11 cellular contexts compared by ENCODE assay signal in the genomic region with DNA sequence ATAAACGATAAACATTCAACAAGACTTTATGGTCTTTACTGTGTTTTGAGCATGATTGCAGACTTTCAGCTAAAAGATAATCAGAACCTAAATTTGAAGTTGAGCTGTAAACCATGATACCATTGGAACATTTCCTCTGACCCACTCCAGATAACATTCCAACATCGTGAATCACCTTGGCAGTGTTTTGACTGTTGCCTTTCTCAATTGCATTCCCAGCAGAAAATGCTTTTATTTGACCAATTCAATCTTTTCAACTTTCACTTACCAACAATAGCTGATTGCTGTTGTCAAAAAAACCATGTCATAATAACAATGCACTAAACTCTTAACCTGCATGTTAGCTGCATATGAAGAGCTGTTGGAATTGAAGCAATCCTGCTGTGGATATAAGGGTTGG.
DNase-seq lines count a peak whose midpoint lies in the region; ATAC-seq, FAIRE-seq and TF ChIP-seq lines count a peak whose summit lies in the region.
"Had no signal": no experiment of that assay in that cellular context is flagged by ENCODE, and none has a peak within 500 bp of the region (broad histone marks: within the 10 kb centered on the region; RNA-seq: fewer than 3 reads in every experiment).

No MANE protein-coding gene starts in this region.

- H3K36me3 ChIP-seq in IMR-90 (ENCODE audit: control insufficient read depth, insufficient read depth, low read length) (no peaks in the 10 kb centered on the region), HepG2 (replicated peaks in 1 of 2; ENCODE audit: control insufficient read depth in 1 of 2, insufficient read depth in 2 of 2, low read length in 2 of 2) (no peaks in the 10 kb centered on the region)
- H3K36me3 ChIP-seq: BLaER1 had no signal

- TF ChIP-seq POLR2A in A549 (IDR thresholded peaks at IDR 0.05; ENCODE audit: low read length) (no peak), IMR-90 (IDR thresholded peaks at IDR 0.05; ENCODE audit: low read depth, low read length) (no peak), HepG2 (IDR thresholded peaks at IDR 0.05; ENCODE audit: insufficient read depth in 1 of 2, low read depth in 2 of 2, low read length in 2 of 2) (no peak)

- peak overlapping the region; percentile 70 for H3K4me2 ChIP-seq in A549
- peak overlapping the region; percentile 67; the same call in 1 of the 2 replicates for H3K4me2 ChIP-seq in IMR-90 (ENCODE audit: low read depth, low read length)
- H3K4me2 ChIP-seq in HepG2 (ENCODE audit: low read depth, low read length): no peak overlapping the region
- H3K4me2 ChIP-seq: BLaER1 had no signal

- H4K20me1 ChIP-seq in IMR-90 (ENCODE audit: insufficient read depth, low read length) (no peaks in the 10 kb centered on the region), HepG2 (ENCODE audit: insufficient read depth, low read length) (no peaks in the 10 kb centered on the region)
- H4K20me1 ChIP-seq: BLaER1 had no signal

- DNase-seq in A549 (ENCODE audit: low read depth in 1 of 2, low spot score in 1 of 2): peak in 1 of 2 experiments; percentile 33
- peak; percentile 92 for DNase-seq in IMR-90
- peak; percentile 78 for DNase-seq in dedifferentiated amniotic fluid mesenchymal stem cell (ENCODE audit: extremely low spot score)
- peak; percentile 31 for DNase-seq in HepG2 (ENCODE audit: low spot score)
- no peak for DNase-seq in stimulated activated effector memory CD8-positive, alpha-beta T cell treated with anti-CD3 and anti-CD28 coated beads, Interleukin-12 subunit alpha, Interleukin-12 subunit beta, amount 100 ng/mL, for 72 hours (ENCODE audit: low spot score in 2 of 2)
- no peak for DNase-seq in NCI-H146 treated with DMSO at 0.1 percent for 48 hours (lab: John Stamatoyannopoulos, UW; ENCODE audit: unreplicated experiment)
- no peak for DNase-seq in pons (ENCODE audit: low spot score)
- DNase-seq in NCI-H748 (lab: John Stamatoyannopoulos, UW; ENCODE audit: unreplicated experiment): no peak
- DNase-seq: activated CD4-positive, alpha-beta memory T cell treated with anti-CD3 and anti-CD28 coated beads, Interleukin-2, amount 10 ng/mL, durations not matched to agents 7 days and 5 days; cortex of kidney had no signal

- no peaks in the 10 kb centered on the region for H3K9me3 ChIP-seq in A549
- H3K9me3 ChIP-seq in IMR-90 (ENCODE audit: control insufficient read depth, insufficient read depth, low read length): no peaks in the 10 kb centered on the region
- H3K9me3 ChIP-seq in HepG2 (ENCODE audit: low read length): peaks cover 7% of the 10 kb centered on the region; the same call in 1 of the 2 replicates
- H3K9me3 ChIP-seq: BLaER1 had no signal

- TF ChIP-seq CTCF in A549 (IDR thresholded peaks at IDR 0.05) (no peak), IMR-90 (conservative IDR thresholded peaks at IDR 0.05; ENCODE audit: low read depth, low read length) (no peak), HepG2 (CRISPR knock-in tag; IDR thresholded peaks at IDR 0.05) (no peak)

- no peak overlapping the region for H4K91ac ChIP-seq in IMR-90 (ENCODE audit: insufficient read depth, low read depth, low read length)

- H3K9ac ChIP-seq in IMR-90 (ENCODE audit: low read depth, low read length): no peak overlapping the region
- H3K9ac ChIP-seq in HepG2 (ENCODE audit: insufficient read depth, low read depth, low read length): no peak overlapping the region
- H3K9ac ChIP-seq: BLaER1 had no signal

- H3K27ac Mint-ChIP-seq in stimulated activated effector memory CD8-positive, alpha-beta T cell treated with anti-CD3 and anti-CD28 coated beads, Interleukin-12 subunit alpha, Interleukin-12 subunit beta, amount 100 ng/mL, for 72 hours: no peak overlapping the region
- H3K27ac Mint-ChIP-seq: activated CD4-positive, alpha-beta memory T cell treated with anti-CD3 and anti-CD28 coated beads, Interleukin-2, amount 10 ng/mL, durations not matched to agents 7 days and 5 days had no signal

- TF ChIP-seq EP300 in A549 (IDR thresholded peaks at IDR 0.05): no peak
- no peak for TF ChIP-seq EP300 in HepG2 (IDR thresholded peaks at IDR 0.05; ENCODE audit: low read depth in 2 of 2, low read length in 2 of 2)
- no peak for TF ChIP-seq EP300 in HepG2 (CRISPR knock-in tag; IDR thresholded peaks at IDR 0.05; ENCODE audit: borderline replicate concordance)

- no peak overlapping the region for H3K14ac ChIP-seq in IMR-90 (replicated peaks; ENCODE audit: low read depth, low read length)

- H3K9me3 Mint-ChIP-seq in stimulated activated effector memory CD8-positive, alpha-beta T cell treated with anti-CD3 and anti-CD28 coated beads, Interleukin-12 subunit alpha, Interleukin-12 subunit beta, amount 100 ng/mL, for 72 hours: no peaks in the 10 kb centered on the region

- H3K56ac ChIP-seq in IMR-90 (ENCODE audit: extremely low read depth, insufficient read depth, low read length): no peak overlapping the region

- no peak overlapping the region for H3K4me3 ChIP-seq in A549
- H3K4me3 ChIP-seq in IMR-90 (ENCODE audit: insufficient read depth, low read depth, low read length): no peak overlapping the region
- H3K4me3 ChIP-seq in HepG2 (replicated peaks in 1 of 3; ENCODE audit: insufficient read depth in 1 of 3, low read depth in 2 of 3, low read length in 3 of 3): no peak overlapping the region
- H3K4me3 ChIP-seq: BLaER1 had no signal

- no peak overlapping the region for H2AK5ac ChIP-seq in IMR-90 (ENCODE audit: low read depth, low read length)

- H3K79me1 ChIP-seq in IMR-90 (ENCODE audit: low read depth in 1 of 2, low read length in 2 of 2): no peaks in the 10 kb centered on the region

- H3K4ac ChIP-seq in IMR-90 (ENCODE audit: low read depth, low read length): no peak overlapping the region

- dilution Hi-C loops in IMR-90 (cut with HindIII; ENCODE audit: low sequenced_read_pairs, unreplicated experiment): no loop called here

- H2BK5ac ChIP-seq in IMR-90 (ENCODE audit: low read depth, low read length, poor library complexity, severe bottlenecking): peak overlapping the region; percentile 71

- FAIRE-seq in A549 (lab: Jason Lieb, UNC) (peak; percentile 89), HepG2 (lab: Jason Lieb, UNC) (no peak)

- no peaks in the 10 kb centered on the region for H3K4me1 Mint-ChIP-seq in stimulated activated effector memory CD8-positive, alpha-beta T cell treated with anti-CD3 and anti-CD28 coated beads, Interleukin-12 subunit alpha, Interleukin-12 subunit beta, amount 100 ng/mL, for 72 hours
- H3K4me1 Mint-ChIP-seq: activated CD4-positive, alpha-beta memory T cell treated with anti-CD3 and anti-CD28 coated beads, Interleukin-2, amount 10 ng/mL, durations not matched to agents 7 days and 5 days had no signal

- H2BK15ac ChIP-seq in IMR-90 (ENCODE audit: low read depth, low read length): no peak overlapping the region

- H3K18ac ChIP-seq in IMR-90 (ENCODE audit: low read depth, low read length): no peak overlapping the region

- H3K27me3 ChIP-seq in IMR-90 (ENCODE audit: control insufficient read depth, insufficient read depth, low read length): no peaks in the 10 kb centered on the region
- no peaks in the 10 kb centered on the region for H3K27me3 ChIP-seq in HepG2 (ENCODE audit: control insufficient read depth in 1 of 2, insufficient read depth in 2 of 2, low read length in 2 of 2)
- H3K27me3 ChIP-seq: BLaER1 had no signal

- H3K79me2 ChIP-seq in HepG2 (ENCODE audit: insufficient read depth, low read length): no peaks in the 10 kb centered on the region

- H2BK20ac ChIP-seq in IMR-90 (ENCODE audit: low read depth, low read length): 0 out of 2 replicates have a peak overlapping the region, but pooled peaks have one; percentile 52

- peak overlapping the region; percentile 64; the same call in 1 of the 2 replicates for H2BK120ac ChIP-seq in IMR-90 (ENCODE audit: low read depth, low read length)

- TF ChIP-seq RAD21 in A549 (conservative IDR thresholded peaks at IDR 0.05 in 1 of 2, IDR thresholded peaks at IDR 0.05 in 1 of 2): no peak
- no peak for TF ChIP-seq RAD21 in IMR-90 (IDR thresholded peaks at IDR 0.05; ENCODE audit: low read length)
- no peak for TF ChIP-seq RAD21 in HepG2 (CRISPR knock-in tag; IDR thresholded peaks at IDR 0.05)

- H3K27ac ChIP-seq in A549: no peak overlapping the region
- no peak overlapping the region for H3K27ac ChIP-seq in IMR-90 (ENCODE audit: insufficient read depth, low read length)
- H3K27ac ChIP-seq in HepG2 (ENCODE audit: extremely low read length, insufficient read depth, low read length): no peak overlapping the region
- H3K27ac ChIP-seq: BLaER1 had no signal

- no peak overlapping the region for H2AFZ ChIP-seq in IMR-90 (replicated peaks; ENCODE audit: low read length, poor library complexity)
- no peak overlapping the region for H2AFZ ChIP-seq in HepG2 (ENCODE audit: low read length)

- in situ Hi-C loops in IMR-90 (cut with MboI; ENCODE audit: low sequenced_read_pairs): no loop called here
- in situ Hi-C loops in HepG2 (cut with HindIII; ENCODE audit: extremely low pct_ligation_motif_present, low pct_unique_long_range_greater_than_20kb): no loop called here

- H3K4me1 ChIP-seq in A549 (peaks cover 17% of the 10 kb centered on the region), IMR-90 (ENCODE audit: control insufficient read depth, insufficient read depth, low read length) (peaks cover 3% of the 10 kb centered on the region; the same call in 1 of the 2 replicates), HepG2 (ENCODE audit: insufficient read depth, low read length) (peaks cover 17% of the 10 kb centered on the region)
- H3K4me1 ChIP-seq: BLaER1 had no signal

- H3K23ac ChIP-seq in IMR-90 (ENCODE audit: low read depth, low read length): no peak overlapping the region

- no peaks in the 10 kb centered on the region for H3K9me1 ChIP-seq in IMR-90 (ENCODE audit: insufficient read depth, low read length)

- H2AK9ac ChIP-seq in IMR-90 (replicated peaks; ENCODE audit: low read depth, low read length, poor library complexity): no peak overlapping the region

- H3K4me3 Mint-ChIP-seq in stimulated activated effector memory CD8-positive, alpha-beta T cell treated with anti-CD3 and anti-CD28 coated beads, Interleukin-12 subunit alpha, Interleukin-12 subunit beta, amount 100 ng/mL, for 72 hours: no peak overlapping the region
- H3K4me3 Mint-ChIP-seq: activated CD4-positive, alpha-beta memory T cell treated with anti-CD3 and anti-CD28 coated beads, Interleukin-2, amount 10 ng/mL, durations not matched to agents 7 days and 5 days had no signal

- no peak overlapping the region for H4K5ac ChIP-seq in IMR-90 (ENCODE audit: low read depth, low read length)

- no peaks in the 10 kb centered on the region for H3K36me3 Mint-ChIP-seq in stimulated activated effector memory CD8-positive, alpha-beta T cell treated with anti-CD3 and anti-CD28 coated beads, Interleukin-12 subunit alpha, Interleukin-12 subunit beta, amount 100 ng/mL, for 72 hours

- CTCF ChIA-PET in A549 (lab: Yijun Ruan, JAX): interaction anchor here (1.8 kb wide), 1 partner anchor 13 kb away, joined by 5 read pairs; no protein-coding TSS in a partner anchor
- CTCF ChIA-PET in IMR-90 (lab: Yijun Ruan, JAX): no interaction called here
- CTCF ChIA-PET in HepG2 (lab: Yijun Ruan, JAX; ENCODE audit: low intra/inter-chr PET ratio, low total read pairs): no interaction called here

- POLR2A ChIA-PET in A549 (lab: Yijun Ruan, JAX) (no interaction called here), IMR-90 (lab: Charles Lee; ENCODE audit: unreplicated experiment) (no interaction called here), HepG2 (lab: Yijun Ruan, JAX) (no interaction called here)

- no peak overlapping the region for H4K8ac ChIP-seq in IMR-90 (ENCODE audit: low read depth in 2 of 2, low read length in 2 of 2)

- BruUV-seq in IMR-90 (replicated peaks; lab: Mats Ljungman, UMichigan) (no TSS peak), HepG2 (replicated peaks; lab: Mats Ljungman, UMichigan) (no TSS peak)

- 37% methylated on average over 2 of the region's 2 CpGs for WGBS in A549 (ENCODE audit: missing lambda C conversion rate)
- WGBS in IMR-90 (ENCODE audit: extremely low coverage in 2 of 2, insufficient read length in 1 of 2), 2 experiments: 0% methylated on average over 1 of the region's 2 CpGs; no CpG with 5 or more reads in 1 of the 2 experiments
- 35% methylated on average over 2 of the region's 2 CpGs for WGBS in HepG2 (ENCODE audit: low lambda C conversion rate)

- peak in 1 of 2 experiments; percentile 61; a peak in 2 of 6 replicates for ATAC-seq in A549
- peak; percentile 85 for ATAC-seq in IMR-90 (ENCODE audit: low read depth)
- ATAC-seq in HepG2: no peak
- no peak for ATAC-seq in stimulated activated effector memory CD8-positive, alpha-beta T cell treated with anti-CD3 and anti-CD28 coated beads, Interleukin-12 subunit alpha, Interleukin-12 subunit beta, amount 100 ng/mL, for 72 hours

- intact Hi-C loops in IMR-90 (cut with micrococcal nuclease): loop anchor here (5.0 kb wide), 1 partner anchor 590 kb away; no protein-coding TSS in a partner anchor
- intact Hi-C loops in HepG2 (cut with micrococcal nuclease; ENCODE audit: unreplicated experiment): loop anchor here (10.0 kb wide), 1 partner anchor 47 kb away; no protein-coding TSS in a partner anchor

Comparison
In these comparisons a context has a peak if more than half of its experiments do, and no peak if none do; other contexts are left out.
1. DNase-seq: peak in IMR-90 (single experiment), dedifferentiated amniotic fluid mesenchymal stem cell (single experiment) and HepG2 (single experiment); none in stimulated activated effector memory CD8-positive, alpha-beta T cell treated with anti-CD3 and anti-CD28 coated beads, Interleukin-12 subunit alpha, Interleukin-12 subunit beta, amount 100 ng/mL, for 72 hours (0 of 2), NCI-H146 treated with DMSO at 0.1 percent for 48 hours (single experiment), pons (single experiment) and NCI-H748 (single experiment).